Comparison of ENCODE assay signal across 24 cellular contexts in genomic region chr10:48331436-48331835, GRCh38. TPM values are rescaled to one million over a fixed set of nuclear protein-coding genes. Genes with fewer than 3 reads are reported as not detected.
DNase-seq lines count a peak whose midpoint lies in the region; ATAC-seq, FAIRE-seq and TF ChIP-seq lines count a peak whose summit lies in the region.
"Had no signal": no experiment of that assay in that cellular context is flagged by ENCODE, and none has a peak within 500 bp of the region (broad histone marks: within the 10 kb centered on the region; RNA-seq: fewer than 3 reads in every experiment).

No MANE protein-coding gene starts in this region.

- no peak for TF ChIP-seq RAD21 in GM12878 (IDR thresholded peaks at IDR 0.05; ENCODE audit: insufficient read depth, low read depth, low read length)

- BruUV-seq in GM12878 (replicated peaks; lab: Mats Ljungman, UMichigan), result no TSS peak

- intact Hi-C loops in GM12878 (cut with micrococcal nuclease; ENCODE audit: unreplicated experiment), result no loop called here

- H3K27ac Mint-ChIP-seq in activated CD8-positive, alpha-beta memory T cell treated with anti-CD3 and anti-CD28 coated beads, Interleukin-2, amount 10 ng/mL, durations not matched to agents 7 days and 5 days, result no peak overlapping the region
- no peak overlapping the region for H3K27ac Mint-ChIP-seq in stimulated activated effector memory CD8-positive, alpha-beta T cell treated with anti-CD3 and anti-CD28 coated beads, Interleukin-12 subunit alpha, Interleukin-12 subunit beta, amount 100 ng/mL, for 72 hours
- H3K27ac Mint-ChIP-seq: CD14-positive monocyte, GM23338 had no signal

- peaks cover 9% of the 10 kb centered on the region; the same call in 2 of the 3 replicates for H3K9me3 ChIP-seq in GM12878 (replicated peaks; ENCODE audit: control insufficient read depth, insufficient read depth, low read length)

- peaks cover 70% of the 10 kb centered on the region for H3K36me3 Mint-ChIP-seq in activated CD8-positive, alpha-beta memory T cell treated with anti-CD3 and anti-CD28 coated beads, Interleukin-2, amount 10 ng/mL, durations not matched to agents 7 days and 5 days
- peaks cover 11% of the 10 kb centered on the region for H3K36me3 Mint-ChIP-seq in stimulated activated effector memory CD8-positive, alpha-beta T cell treated with anti-CD3 and anti-CD28 coated beads, Interleukin-12 subunit alpha, Interleukin-12 subunit beta, amount 100 ng/mL, for 72 hours

- no peak for ATAC-seq in activated CD8-positive, alpha-beta memory T cell treated with anti-CD3 and anti-CD28 coated beads, Interleukin-2, amount 10 ng/mL, durations not matched to agents 7 days and 5 days
- ATAC-seq in GM12878, result peak; percentile 66
- peak; percentile 87 for ATAC-seq in stimulated activated effector memory CD8-positive, alpha-beta T cell treated with anti-CD3 and anti-CD28 coated beads, Interleukin-12 subunit alpha, Interleukin-12 subunit beta, amount 100 ng/mL, for 72 hours
- ATAC-seq: GM23338, HepG2 had no signal

- no peaks in the 10 kb centered on the region for H4K20me1 ChIP-seq in GM12878 (ENCODE audit: control insufficient read depth, insufficient read depth)

- peaks cover 8% of the 10 kb centered on the region for H3K4me1 ChIP-seq in GM12878 (ENCODE audit: control insufficient read depth, insufficient read depth, low read length)

- SMC1A ChIA-PET in GM12878 (lab: Charles Lee; ENCODE audit: uncharacterized antibody, unreplicated experiment), result interaction anchor here (0.9 to 1.7 kb wide), 7 partner anchors 12 to 307 kb away, joined by 3 to 4 read pairs (median 3); no protein-coding TSS in a partner anchor

- FAIRE-seq in GM12878 (lab: Jason Lieb, UNC), result no peak
- FAIRE-seq: HepG2 had no signal

- peaks cover 29% of the 10 kb centered on the region for H3K4me1 Mint-ChIP-seq in activated CD8-positive, alpha-beta memory T cell treated with anti-CD3 and anti-CD28 coated beads, Interleukin-2, amount 10 ng/mL, durations not matched to agents 7 days and 5 days
- peaks cover 50% of the 10 kb centered on the region for H3K4me1 Mint-ChIP-seq in stimulated activated effector memory CD8-positive, alpha-beta T cell treated with anti-CD3 and anti-CD28 coated beads, Interleukin-12 subunit alpha, Interleukin-12 subunit beta, amount 100 ng/mL, for 72 hours
- H3K4me1 Mint-ChIP-seq: CD14-positive monocyte had no signal

- DNase-seq in activated CD8-positive, alpha-beta memory T cell treated with anti-CD3 and anti-CD28 coated beads, Interleukin-2, amount 10 ng/mL, durations not matched to agents 7 days and 5 days, result peak; percentile 43
- no peak for DNase-seq in activated CD8-positive, alpha-beta memory T cell treated with anti-CD3 and anti-CD28 coated beads for 24 hours
- DNase-seq in stimulated activated CD4-positive, alpha-beta T cell treated with anti-CD3 and anti-CD28 coated beads, Interleukin-1b, Interleukin-23, amount 100 ng/mL, for 48 hours, result peak; percentile 9
- no peak for DNase-seq in stimulated activated CD4-positive, alpha-beta T cell treated with anti-CD3 and anti-CD28 coated beads, Interleukin-4, amount 100 ng/mL, for 24 hours
- DNase-seq in GM12878 (ENCODE audit: low read depth, low spot score) (no peak), GM10248 (ENCODE audit: extremely low spot score) (no peak), GM19240 (ENCODE audit: insufficient read length, low spot score) (no peak)
- DNase-seq in stimulated activated effector memory CD8-positive, alpha-beta T cell treated with anti-CD3 and anti-CD28 coated beads, Interleukin-12 subunit alpha, Interleukin-12 subunit beta, amount 100 ng/mL, for 72 hours (ENCODE audit: low spot score in 2 of 2), result no peak
- DNase-seq: 8988T, DMS79, HCEC 1CT, KBM-7, NCI-H1105 treated with DMSO at 0.1 percent for 48 hours, NCI-H1694, NCI-H2081 treated with DMSO at 0.1 percent for 48 hours, NCI-H510A, NCI-H774, OCI-M1, SIG-M5 had no signal

- H2AFZ ChIP-seq in GM12878 (ENCODE audit: control insufficient read depth, low read depth, low read length), result no peak overlapping the region
- H2AFZ ChIP-seq: GM23338 had no signal

- TF ChIP-seq POLR2A in GM12878 (IDR thresholded peaks at IDR 0.05; ENCODE audit: low read depth, low read length), result no peak

- peaks cover 0 to 1% of the 10 kb centered on the region in 2 experiments; a peak in 1 of 4 replicates for H3K36me3 ChIP-seq in GM12878 (ENCODE audit: control insufficient read depth in 2 of 2, insufficient read depth in 2 of 2, low read length in 1 of 2)

- no peak for TF ChIP-seq CTCF in GM12878 (IDR thresholded peaks at IDR 0.05 in 2 of 3, conservative IDR thresholded peaks at IDR 0.05 in 1 of 3; ENCODE audit: control insufficient read depth in 2 of 3, extremely low read depth in 1 of 3, insufficient read depth in 1 of 3, low read depth in 3 of 3, low read length in 3 of 3)
- no peak for TF ChIP-seq CTCF in GM10248 (IDR thresholded peaks at IDR 0.05; ENCODE audit: control extremely low read depth, extremely low read depth, low read depth, missing control alignments)

- CTCF ChIA-PET in activated CD8-positive, alpha-beta memory T cell treated with anti-CD3 and anti-CD28 coated beads, Interleukin-2, amount 10 ng/mL, durations not matched to agents 7 days and 5 days (lab: Charles Lee), result no interaction called here
- CTCF ChIA-PET in GM12878 (lab: Yijun Ruan, JAX) (interaction anchor here (1.2 to 1.7 kb wide), 5 partner anchors 14 to 42 kb away, joined by 3 to 5 read pairs (median 3); no protein-coding TSS in a partner anchor), GM10248 (lab: Yijun Ruan, JAX) (interaction anchor here (1.0 to 1.6 kb wide), 4 partner anchors 11 to 30 kb away, joined by 3 read pairs; no protein-coding TSS in a partner anchor)

- no peak overlapping the region for H3K4me3 Mint-ChIP-seq in activated CD8-positive, alpha-beta memory T cell treated with anti-CD3 and anti-CD28 coated beads, Interleukin-2, amount 10 ng/mL, durations not matched to agents 7 days and 5 days
- no peak overlapping the region for H3K4me3 Mint-ChIP-seq in stimulated activated effector memory CD8-positive, alpha-beta T cell treated with anti-CD3 and anti-CD28 coated beads, Interleukin-12 subunit alpha, Interleukin-12 subunit beta, amount 100 ng/mL, for 72 hours
- H3K4me3 Mint-ChIP-seq: CD14-positive monocyte, GM23338 had no signal

- H3K27ac ChIP-seq in GM12878 (ENCODE audit: control insufficient read depth, insufficient read depth), result no peak overlapping the region
- H3K27ac ChIP-seq: RWPE1 had no signal

- in situ Hi-C loops in GM12878 (cut with MboI), result no loop called here

- H3K79me2 ChIP-seq in GM12878 (ENCODE audit: control insufficient read depth, insufficient read depth, low read length), result no peaks in the 10 kb centered on the region; the same call in 1 of the 2 replicates

- H3K27me3 ChIP-seq in GM12878 (replicated peaks in 1 of 2; ENCODE audit: control insufficient read depth in 2 of 2, insufficient read depth in 2 of 2, low read length in 1 of 2), result no peaks in the 10 kb centered on the region

- RAD21 ChIA-PET in GM12878 (lab: Charles Lee; ENCODE audit: unreplicated experiment), result interaction anchor here (1.1 to 1.3 kb wide), 2 partner anchors 10 to 22 kb away, joined by 4 read pairs; no protein-coding TSS in a partner anchor

- peaks cover 4% of the 10 kb centered on the region for H3K9me3 Mint-ChIP-seq in activated CD8-positive, alpha-beta memory T cell treated with anti-CD3 and anti-CD28 coated beads, Interleukin-2, amount 10 ng/mL, durations not matched to agents 7 days and 5 days (ENCODE audit: low read depth)
- H3K9me3 Mint-ChIP-seq in stimulated activated effector memory CD8-positive, alpha-beta T cell treated with anti-CD3 and anti-CD28 coated beads, Interleukin-12 subunit alpha, Interleukin-12 subunit beta, amount 100 ng/mL, for 72 hours, result no peaks in the 10 kb centered on the region

- H3K9ac ChIP-seq in GM12878 (ENCODE audit: control insufficient read depth, insufficient read depth, low read length), result no peak overlapping the region

- H3K4me3 ChIP-seq in GM12878, result no peak overlapping the region
- H3K4me3 ChIP-seq: GM23338 had no signal

- POLR2A ChIA-PET in GM12878 (lab: Charles Lee), result no interaction called here
- POLR2A ChIA-PET in GM10248 (lab: Yijun Ruan, JAX), result no interaction called here

- H3K4me2 ChIP-seq in GM12878 (ENCODE audit: control insufficient read depth, insufficient read depth), result no peak overlapping the region
- H3K4me2 ChIP-seq: GM23338 had no signal

- H3K27me3 Mint-ChIP-seq in activated CD8-positive, alpha-beta memory T cell treated with anti-CD3 and anti-CD28 coated beads, Interleukin-2, amount 10 ng/mL, durations not matched to agents 7 days and 5 days, result no peaks in the 10 kb centered on the region

- 0% methylated on average over 1 of the region's 1 CpG for WGBS in GM12878 (ENCODE audit: insufficient coverage, insufficient replicate concordance, low lambda C conversion rate, missing lambda C conversion rate)

- no peak for TF ChIP-seq EP300 in GM12878 (IDR thresholded peaks at IDR 0.05; ENCODE audit: borderline replicate concordance in 1 of 2, control insufficient read depth in 1 of 2, low read depth in 2 of 2, low read length in 2 of 2)

RNA-seq across cellular contexts. Expression of gene MAPK8, which starts 25.0 kb away (rescaled TPM):
- 100 to 1,000 TPM in 1 of 2 experiments, 10 to 100 TPM in 1; 45.6 to 111 TPM for total RNA-seq in activated CD8-positive, alpha-beta memory T cell treated with anti-CD3 and anti-CD28 coated beads, Interleukin-2, amount 10 ng/mL, durations not matched to agents 7 days and 5 days
- 283 and 289 TPM in 2 replicates for total RNA-seq in GM12878 (2013; cell fraction: nucleolus; rRNA removed)
- 38.4 and 45.6 TPM in 2 replicates for total RNA-seq in GM12878 (2014; rRNA removed)
- total RNA-seq in GM12878 (2014; rRNA removed; fragmentation: Illumina TruSeq; extraction: Trizol), result 45.1 and 46.3 TPM in 2 replicates
- 44.5 and 49.4 TPM in 2 replicates for total RNA-seq in GM12878 (2021)
- 5.9 TPM for polyA plus RNA-seq in GM12878 (2011; ENCODE audit: low read depth)
- 102 and 143 TPM in 2 replicates for polyA plus RNA-seq in GM12878 (2011; rRNA removed)
- 41.0 and 52.2 TPM in 2 replicates for polyA plus RNA-seq in GM12878 (2011; cell fraction: cytosol; rRNA removed)
- 58.2 and 63.3 TPM in 2 replicates for polyA plus RNA-seq in GM12878 (2011; cell fraction: nucleus; rRNA removed)
- 20.4 and 27.9 TPM in 2 replicates for polyA plus RNA-seq in GM12878 (2012)
- 61.4 and 74.0 TPM in 2 replicates for polyA plus RNA-seq in GM12878 (2014; fragmentation: Illumina TruSeq; extraction: Trizol)
- 1 to 10 TPM; 3.9 to 4.3 TPM for polyA plus RNA-seq in GM12878 (2014; fragmentation: Nextera tagmentation; extraction: Ambion mirVana)
- 32.7 and 39.8 TPM in 2 replicates for polyA plus RNA-seq in GM12878 (2014; rRNA removed)
- polyA plus RNA-seq in GM12878 (2016; fragmentation: Nextera tagmentation; extraction: Ambion mirVana), result 10 to 100 TPM; 38.2 to 40.3 TPM
- 47.9 and 72.2 TPM in 2 replicates for polyA minus RNA-seq in GM12878 (2011; rRNA and poly(A)+ RNA removed)
- polyA minus RNA-seq in GM12878 (2011; cell fraction: cytosol; rRNA and poly(A)+ RNA removed), result 23.1 and 25.4 TPM in 2 replicates
- polyA minus RNA-seq in GM12878 (2011; cell fraction: nucleus; rRNA and poly(A)+ RNA removed), result 51.7 and 64.1 TPM in 2 replicates

RNA-seq across cellular contexts. Expression of gene FRMPD2, which starts 56.9 kb away (rescaled TPM):
- not detected for total RNA-seq in activated CD8-positive, alpha-beta memory T cell treated with anti-CD3 and anti-CD28 coated beads, Interleukin-2, amount 10 ng/mL, durations not matched to agents 7 days and 5 days
- 83.6 and 99.6 TPM in 2 replicates for total RNA-seq in GM12878 (2013; cell fraction: nucleolus; rRNA removed)
- total RNA-seq in GM12878 (2014; rRNA removed) (1.3 and 2.3 TPM in 2 replicates), GM12878 (2014; rRNA removed; fragmentation: Illumina TruSeq; extraction: Trizol) (0.88 and 1.2 TPM in 2 replicates), GM12878 (2021) (1.4 and 2.1 TPM in 2 replicates)
- 0.21 TPM for polyA plus RNA-seq in GM12878 (2011; ENCODE audit: low read depth)
- polyA plus RNA-seq in GM12878 (2011; rRNA removed) (3.2 and 5.7 TPM in 2 replicates), GM12878 (2014; fragmentation: Illumina TruSeq; extraction: Trizol) (0.60 and 0.76 TPM in 2 replicates), GM12878 (2014; fragmentation: Nextera tagmentation; extraction: Ambion mirVana) (1 to 10 TPM in 1 of 2 experiments, under 1 TPM in 1; 0.38 to 1.2 TPM), GM12878 (2014; rRNA removed) (1.2 and 1.4 TPM in 2 replicates), GM12878 (2016; fragmentation: Nextera tagmentation; extraction: Ambion mirVana) (1 to 10 TPM; 1.4 to 1.6 TPM)
- 3.7 and 4.0 TPM in 2 replicates for polyA plus RNA-seq in GM12878 (2011; cell fraction: cytosol; rRNA removed)
- polyA plus RNA-seq in GM12878 (2011; cell fraction: nucleus; rRNA removed), result 12.6 and 17.6 TPM in 2 replicates
- polyA plus RNA-seq in GM12878 (2012), result 0.64 and 1.5 TPM in 2 replicates
- 6.7 and 11.3 TPM in 2 replicates for polyA minus RNA-seq in GM12878 (2011; rRNA and poly(A)+ RNA removed)
- polyA minus RNA-seq in GM12878 (2011; cell fraction: cytosol; rRNA and poly(A)+ RNA removed), result 0.94 and 1.3 TPM in 2 replicates
- 12.0 and 23.8 TPM in 2 replicates for polyA minus RNA-seq in GM12878 (2011; cell fraction: nucleus; rRNA and poly(A)+ RNA removed)
- total RNA-seq: GM23338 had no signal
- polyA plus RNA-seq: AG04450, CD14-positive monocyte, GM23338 had no signal

Comparison
In these comparisons a context has a peak if more than half of its experiments do, and no peak if none do; other contexts are left out.
1. DNase-seq: peak in activated CD8-positive, alpha-beta memory T cell treated with anti-CD3 and anti-CD28 coated beads, Interleukin-2, amount 10 ng/mL, durations not matched to agents 7 days and 5 days (single experiment) and stimulated activated CD4-positive, alpha-beta T cell treated with anti-CD3 and anti-CD28 coated beads, Interleukin-1b, Interleukin-23, amount 100 ng/mL, for 48 hours (single experiment); none in activated CD8-positive, alpha-beta memory T cell treated with anti-CD3 and anti-CD28 coated beads for 24 hours (single experiment), stimulated activated CD4-positive, alpha-beta T cell treated with anti-CD3 and anti-CD28 coated beads, Interleukin-4, amount 100 ng/mL, for 24 hours (single experiment), GM12878 (single experiment), stimulated activated effector memory CD8-positive, alpha-beta T cell treated with anti-CD3 and anti-CD28 coated beads, Interleukin-12 subunit alpha, Interleukin-12 subunit beta, amount 100 ng/mL, for 72 hours (0 of 2), GM10248 (single experiment) and GM19240 (single experiment).